In the genomic region with DNA sequence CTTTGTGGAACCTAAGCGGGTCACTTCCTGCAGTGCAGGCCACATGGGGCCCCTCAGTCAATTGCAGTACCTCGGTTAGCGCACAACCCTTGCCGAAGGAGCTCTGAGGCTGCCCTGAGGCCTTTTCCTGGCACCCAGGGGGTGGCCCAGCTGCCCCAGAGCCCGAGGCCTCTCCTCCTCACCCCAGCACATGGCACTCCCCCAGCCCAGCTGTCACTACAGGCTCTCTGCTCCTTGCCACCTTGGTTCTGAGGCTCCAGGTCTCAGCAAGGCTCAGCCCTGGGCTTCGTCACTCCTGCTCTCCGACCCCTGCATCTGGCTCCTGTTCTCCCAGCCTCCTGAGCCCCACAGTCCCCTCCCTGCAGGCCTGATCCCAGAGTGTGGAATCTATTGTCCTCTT, we compare ENCODE assay signal across 20 cellular contexts.
"Had no signal": no experiment of that assay in that cellular context is flagged by ENCODE, and none has a peak within 500 bp of the region (broad histone marks: within the 10 kb centered on the region; RNA-seq: fewer than 3 reads in every experiment).

No MANE protein-coding gene starts in this region.

- H3K4me1 ChIP-seq: esophagus squamous epithelium, gastroesophageal sphincter, pancreas, tibial artery, uterus had no signal

- H3K27ac ChIP-seq: esophagus squamous epithelium, gastroesophageal sphincter, pancreas, tibial artery, upper lobe of left lung, uterus had no signal

- H3K4me3 Mint-ChIP-seq: dendritic cell treated with granulocyte-macrophage colony-stimulating factor and Interleukin-4, amounts not matched to agents 40 ng/mL and 50 ng/mL, for 4 days; effector memory CD8-positive, alpha-beta T cell; naive thymus-derived CD8-positive, alpha-beta T cell had no signal

- H3K9me3 Mint-ChIP-seq: dendritic cell treated with granulocyte-macrophage colony-stimulating factor and Interleukin-4, amounts not matched to agents 40 ng/mL and 50 ng/mL, for 4 days; effector memory CD8-positive, alpha-beta T cell; naive thymus-derived CD8-positive, alpha-beta T cell had no signal

- FAIRE-seq: pancreas had no signal

- H3K9me3 ChIP-seq: esophagus squamous epithelium, gastroesophageal sphincter, mucosa of descending colon, pancreas, tibial artery, upper lobe of left lung, uterus had no signal

- ATAC-seq: effector memory CD8-positive, alpha-beta T cell; gastroesophageal sphincter; left lobe of liver; mucosa of descending colon; naive thymus-derived CD8-positive, alpha-beta T cell; pancreas; right cardiac atrium had no signal

- H3K27me3 Mint-ChIP-seq: dendritic cell treated with granulocyte-macrophage colony-stimulating factor and Interleukin-4, amounts not matched to agents 40 ng/mL and 50 ng/mL, for 4 days had no signal

- H3K36me3 ChIP-seq: esophagus squamous epithelium, gastroesophageal sphincter, pancreas, tibial artery, upper lobe of left lung, uterus had no signal

- H3K4me3 ChIP-seq: esophagus squamous epithelium, gastroesophageal sphincter, mucosa of descending colon, pancreas, smooth muscle cell, tibial artery, upper lobe of left lung, uterus had no signal

- H3K4me2 ChIP-seq: smooth muscle cell had no signal

- H3K27ac Mint-ChIP-seq: dendritic cell treated with granulocyte-macrophage colony-stimulating factor and Interleukin-4, amounts not matched to agents 40 ng/mL and 50 ng/mL, for 4 days; effector memory CD8-positive, alpha-beta T cell; naive thymus-derived CD8-positive, alpha-beta T cell; progenitor cell of endocrine pancreas had no signal

- DNase-seq: effector memory CD8-positive, alpha-beta T cell; esophagus squamous epithelium; foreskin fibroblast; glutamatergic neuron; islet precursor cell; mammary epithelial cell; mucosa of descending colon; naive thymus-derived CD8-positive, alpha-beta T cell; pancreas; right cardiac atrium; stimulated activated CD4-positive, alpha-beta T cell treated with anti-CD3 and anti-CD28 coated beads, Interleukin-2, amount 100 ng/mL, for 48 hours; stimulated activated naive CD4-positive, alpha-beta T cell treated with Interleukin-2 at 50 U/mL for 16 hours; tibial artery; uterus had no signal

- H3K27me3 ChIP-seq: pancreas, upper lobe of left lung, uterus had no signal
